ENCODE assay signal across 31 cellular contexts in the genomic region with DNA sequence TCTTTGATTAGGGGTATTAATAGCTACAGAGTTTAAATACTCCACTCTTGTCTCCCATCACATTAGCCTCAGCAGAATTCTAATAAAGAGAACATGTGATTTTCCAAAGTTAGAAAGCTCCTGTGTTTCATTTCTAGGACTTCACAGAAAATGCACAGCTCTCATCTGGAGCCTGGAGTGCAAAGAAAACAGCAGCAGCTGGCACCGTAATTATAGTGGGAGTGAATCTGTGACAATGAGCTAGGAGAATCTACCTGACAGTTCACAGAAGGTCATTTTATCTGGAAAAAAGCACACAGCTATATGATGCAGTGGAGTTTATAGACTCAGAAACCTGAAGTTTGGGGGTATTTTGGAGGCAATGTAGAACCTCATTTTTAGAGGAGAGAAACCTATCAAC. TPM values are rescaled to one million over a fixed set of nuclear protein-coding genes. Genes with fewer than 3 reads are reported as not detected.
DNase-seq lines count a peak whose midpoint lies in the region; ATAC-seq and TF ChIP-seq lines count a peak whose summit lies in the region.
"Had no signal": no experiment of that assay in that cellular context is flagged by ENCODE, and none has a peak within 500 bp of the region (broad histone marks: within the 10 kb centered on the region; RNA-seq: fewer than 3 reads in every experiment).

No MANE protein-coding gene starts in this region.

- H3K79me2 ChIP-seq in PC-9 (ENCODE audit: low read depth): no peaks in the 10 kb centered on the region

- intact Hi-C loops in PC-9 (cut with micrococcal nuclease; ENCODE audit: unreplicated experiment): no loop called here

- no peak overlapping the region for H3K27ac ChIP-seq in PC-9
- H3K27ac ChIP-seq: heart left ventricle, Peyer's patch, psoas muscle, stomach, transverse colon had no signal

- no peak for ATAC-seq in natural killer cell treated with Interleukin-12 subunit alpha and Interleukin-12 subunit beta and Interleukin-15 and Interleukin-18, amount 100 ng/mL, for 72 hours
- ATAC-seq: activated CD4-positive, CD25-positive, alpha-beta regulatory T cell treated with anti-CD3 and anti-CD28 coated beads, Interleukin-2, amount 50 U/mL, for 24 hours; heart left ventricle; psoas muscle had no signal

- DNase-seq in NCI-H510A treated with DMSO at 0.1 percent for 48 hours (lab: John Stamatoyannopoulos, UW) (peak; percentile 24), NCI-H510A (lab: John Stamatoyannopoulos, UW) (no peak), NCI-H2227 treated with DMSO at 0.1 percent for 48 hours (lab: John Stamatoyannopoulos, UW) (peak; percentile 71), PC-9 (no peak), T-helper 1 cell (no peak), anterior cingulate cortex (lab: John Stamatoyannopoulos, UW) (no peak), T-helper 9 cell (no peak)
- no peak for DNase-seq in natural killer cell treated with Interleukin-12 subunit alpha and Interleukin-12 subunit beta and Interleukin-15 and Interleukin-18, amount 100 ng/mL, for 72 hours (ENCODE audit: low spot score)
- DNase-seq: 8988T; activated CD4-positive, alpha-beta memory T cell treated with anti-CD3 and anti-CD28 coated beads, Interleukin-2, amount 10 ng/mL, durations not matched to agents 7 days and 5 days; activated gamma-delta T cell; CD4-positive, alpha-beta T cell; DMS79; effector CD8-positive, alpha-beta T cell; erythroblast; GF-D8; heart left ventricle; KBM-7; mammary epithelial cell; MM.1S; NCI-H2029; NK-92 treated with Interleukin-12 subunit alpha and Interleukin-12 subunit beta, amount 100 ng/mL, for 24 hours; Peyer's patch; psoas muscle; SIG-M5; stimulated activated CD8-positive, alpha-beta memory T cell treated with anti-CD3 and anti-CD28 coated beads, Interleukin-4, amount 100 ng/mL, for 48 hours; stomach; SW 1271; transverse colon had no signal

- H3K9me3 ChIP-seq in PC-9 (ENCODE audit: insufficient read depth, low read depth): no peaks in the 10 kb centered on the region
- H3K9me3 ChIP-seq: Peyer's patch, psoas muscle, transverse colon had no signal

- no peaks in the 10 kb centered on the region for H4K20me1 ChIP-seq in PC-9 (ENCODE audit: insufficient read depth)

- H3F3A ChIP-seq in PC-9 (ENCODE audit: insufficient read depth, low read depth): peaks cover 7% of the 10 kb centered on the region; the same call in 1 of the 2 replicates

- H3K36me3 ChIP-seq in PC-9 (ENCODE audit: low read depth): no peaks in the 10 kb centered on the region
- H3K36me3 ChIP-seq: heart left ventricle, Peyer's patch, stomach, transverse colon had no signal

- H3K9me2 ChIP-seq in PC-9 (ENCODE audit: insufficient read depth): no peaks in the 10 kb centered on the region

- no peaks in the 10 kb centered on the region for H3K9me3 Mint-ChIP-seq in natural killer cell treated with Interleukin-12 subunit alpha and Interleukin-12 subunit beta and Interleukin-15 and Interleukin-18, amount 100 ng/mL, for 72 hours
- H3K9me3 Mint-ChIP-seq: activated CD4-positive, alpha-beta memory T cell treated with anti-CD3 and anti-CD28 coated beads, Interleukin-2, amount 10 ng/mL, durations not matched to agents 7 days and 5 days; CD4-positive, alpha-beta T cell had no signal

- BruUV-seq in PC-9 (replicated peaks; lab: Mats Ljungman, UMichigan): no TSS peak

- no peaks in the 10 kb centered on the region for H3K4me1 ChIP-seq in PC-9 (replicated peaks; ENCODE audit: insufficient read depth)
- H3K4me1 ChIP-seq: Peyer's patch had no signal

- no peaks in the 10 kb centered on the region for H3K27me3 ChIP-seq in PC-9 (ENCODE audit: insufficient read depth, low read depth)
- H3K27me3 ChIP-seq: Peyer's patch, transverse colon had no signal

- no peak overlapping the region for H3K4me3 Mint-ChIP-seq in natural killer cell treated with Interleukin-12 subunit alpha and Interleukin-12 subunit beta and Interleukin-15 and Interleukin-18, amount 100 ng/mL, for 72 hours
- H3K4me3 Mint-ChIP-seq: activated CD4-positive, alpha-beta memory T cell treated with anti-CD3 and anti-CD28 coated beads, Interleukin-2, amount 10 ng/mL, durations not matched to agents 7 days and 5 days; brain; CD4-positive, alpha-beta T cell had no signal

- H2AFZ ChIP-seq in PC-9: 0 out of 2 replicates have a peak overlapping the region, but pooled peaks have one; percentile 40

- H3K4me3 ChIP-seq in PC-9: no peak overlapping the region
- H3K4me3 ChIP-seq: heart left ventricle, Peyer's patch, psoas muscle, stomach, transverse colon had no signal

- peaks cover 4 to 7% of the 10 kb centered on the region in 2 donors for H3K4me1 Mint-ChIP-seq in natural killer cell treated with Interleukin-12 subunit alpha and Interleukin-12 subunit beta and Interleukin-15 and Interleukin-18, amount 100 ng/mL, for 72 hours (ENCODE audit: low read depth in 2 of 2)

- no peak for TF ChIP-seq CTCF in PC-9 (conservative IDR thresholded peaks at IDR 0.05)

- no peak overlapping the region for H3K27ac Mint-ChIP-seq in natural killer cell treated with Interleukin-12 subunit alpha and Interleukin-12 subunit beta and Interleukin-15 and Interleukin-18, amount 100 ng/mL, for 72 hours
- H3K27ac Mint-ChIP-seq: activated CD4-positive, alpha-beta memory T cell treated with anti-CD3 and anti-CD28 coated beads, Interleukin-2, amount 10 ng/mL, durations not matched to agents 7 days and 5 days; brain; CD4-positive, alpha-beta T cell had no signal

- POLR2A ChIA-PET in PC-9 (lab: Charles Lee; ENCODE audit: unreplicated experiment): no interaction called here

- H3K36me3 Mint-ChIP-seq in natural killer cell treated with Interleukin-12 subunit alpha and Interleukin-12 subunit beta and Interleukin-15 and Interleukin-18, amount 100 ng/mL, for 72 hours: no peaks in the 10 kb centered on the region
- H3K36me3 Mint-ChIP-seq: brain had no signal

- no peak overlapping the region for H3K4me2 ChIP-seq in PC-9

- H3K27me3 Mint-ChIP-seq in natural killer cell treated with Interleukin-12 subunit alpha and Interleukin-12 subunit beta and Interleukin-15 and Interleukin-18, amount 100 ng/mL, for 72 hours: peaks cover 0 to 2% of the 10 kb centered on the region in 2 donors
- H3K27me3 Mint-ChIP-seq: CD4-positive, alpha-beta T cell had no signal

- CTCF ChIA-PET in PC-9 (lab: Charles Lee): interaction anchor here (0.6 kb wide), 1 partner anchor 163 kb away, joined by 7 read pairs; no protein-coding TSS in a partner anchor

RNA-seq across cellular contexts. Expression of a gene that starts 5.4 kb away (rescaled TPM):
- total RNA-seq in PC-9 (2021): 14.4 and 23.3 TPM in 2 replicates
- 10 to 100 TPM; 22.6 to 30.5 TPM for total RNA-seq in natural killer cell treated with Interleukin-12 subunit alpha and Interleukin-12 subunit beta and Interleukin-15 and Interleukin-18, amount 100 ng/mL, for 72 hours

RNA-seq across cellular contexts. Expression of a gene that starts 55.5 kb away (rescaled TPM):
- 138 and 181 TPM in 2 replicates for total RNA-seq in PC-9 (2021)
- total RNA-seq in natural killer cell treated with Interleukin-12 subunit alpha and Interleukin-12 subunit beta and Interleukin-15 and Interleukin-18, amount 100 ng/mL, for 72 hours: 100 to 1,000 TPM; 118 to 201 TPM

RNA-seq across cellular contexts. Expression of a gene that starts 56.0 kb away (rescaled TPM):
- 47.9 and 59.4 TPM in 2 replicates for total RNA-seq in PC-9 (2021)
- total RNA-seq in natural killer cell treated with Interleukin-12 subunit alpha and Interleukin-12 subunit beta and Interleukin-15 and Interleukin-18, amount 100 ng/mL, for 72 hours: 10 to 100 TPM; 15.7 to 25.7 TPM

Comparison
In these comparisons a context has a peak if more than half of its experiments do, and no peak if none do; other contexts are left out.
1. DNase-seq: peak in NCI-H510A treated with DMSO at 0.1 percent for 48 hours (single experiment) and NCI-H2227 treated with DMSO at 0.1 percent for 48 hours (single experiment); none in NCI-H510A (single experiment), PC-9 (0 of 2), T-helper 1 cell (0 of 5), natural killer cell treated with Interleukin-12 subunit alpha and Interleukin-12 subunit beta and Interleukin-15 and Interleukin-18, amount 100 ng/mL, for 72 hours (single experiment), anterior cingulate cortex (0 of 58) and T-helper 9 cell (single experiment).